9 cellular contexts compared by ENCODE assay signal in the genomic region with DNA sequence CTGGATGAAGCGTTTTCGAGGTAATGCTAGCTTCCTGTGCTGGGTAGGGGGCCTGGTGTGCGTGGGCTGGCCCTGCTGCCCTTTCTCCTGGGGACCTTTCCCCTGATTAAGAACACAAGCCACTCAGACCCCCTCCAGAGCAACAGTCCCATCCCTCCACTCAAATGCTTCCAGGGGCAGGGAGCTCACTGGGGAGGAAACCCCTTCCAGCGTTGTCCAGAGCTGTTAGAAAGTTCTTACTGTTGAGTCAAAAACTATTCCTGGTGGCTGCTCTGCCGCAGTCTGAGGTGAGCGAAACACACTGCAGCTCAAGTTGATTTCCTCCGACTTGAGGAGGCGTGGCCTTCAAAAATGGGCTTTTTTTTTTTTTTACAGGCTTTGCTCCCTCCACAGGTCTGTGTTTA. TPM values are rescaled to one million over a fixed set of nuclear protein-coding genes. Genes with fewer than 3 reads are reported as not detected.
DNase-seq lines count a peak whose midpoint lies in the region; ATAC-seq and TF ChIP-seq lines count a peak whose summit lies in the region.
"Had no signal": no experiment of that assay in that cellular context is flagged by ENCODE, and none has a peak within 500 bp of the region (broad histone marks: within the 10 kb centered on the region; RNA-seq: fewer than 3 reads in every experiment).

No MANE protein-coding gene starts in this region.

- H3K36me3 ChIP-seq in gastrocnemius medialis (no peaks in the 10 kb centered on the region), PC-9 (ENCODE audit: low read depth) (no peaks in the 10 kb centered on the region)

- peak; percentile 26 for ATAC-seq in CD4-positive, alpha-beta T cell (ENCODE audit: poor library complexity)
- peak in 1 of 2 donors; percentile 32 for ATAC-seq in gastrocnemius medialis
- no peak for ATAC-seq in left colon

- DNase-seq in CD4-positive, alpha-beta T cell, result peak in 7 of 10 experiments; percentile 16 to 57 (median 43)
- peak; percentile 30 to 34 for DNase-seq in activated CD4-positive, alpha-beta T cell treated with anti-CD3 and anti-CD28 coated beads for 4 hours
- DNase-seq in caudate nucleus (lab: John Stamatoyannopoulos, UW) (no peak), gastrocnemius medialis (no peak), GM20000 (ENCODE audit: low spot score) (no peak), PC-9 (no peak), left colon (no peak), glomerular visceral epithelial cell (ENCODE audit: extremely low spot score) (no peak)
- DNase-seq: NCI-H1105 treated with DMSO at 0.1 percent for 48 hours had no signal

- H3F3A ChIP-seq in PC-9 (ENCODE audit: insufficient read depth, low read depth), result peaks cover 25% of the 10 kb centered on the region

- H3K4me2 ChIP-seq in PC-9, result no peak overlapping the region

- POLR2A ChIA-PET in CD4-positive, alpha-beta T cell (lab: Charles Lee), result interaction anchor here (0.7 to 10.1 kb wide), 18 partner anchors 8 to 406 kb away, joined by 3 to 193 read pairs (median 4); a partner anchor contains a TSS
- POLR2A ChIA-PET in PC-9 (lab: Charles Lee; ENCODE audit: unreplicated experiment), result no interaction called here

- no peaks in the 10 kb centered on the region for H3K9me3 ChIP-seq in CD4-positive, alpha-beta T cell (ENCODE audit: control insufficient read depth, low read length)
- H3K9me3 ChIP-seq in gastrocnemius medialis, result no peaks in the 10 kb centered on the region
- no peaks in the 10 kb centered on the region for H3K9me3 ChIP-seq in PC-9 (ENCODE audit: insufficient read depth, low read depth)

- H3K27ac ChIP-seq in CD4-positive, alpha-beta T cell (ENCODE audit: low read depth, low read length), result peak overlapping the region; percentile 86
- H3K27ac ChIP-seq in caudate nucleus (ENCODE audit: low read depth, low read length), result peak overlapping the region; percentile 97
- peak overlapping the region; percentile 86 to 92 (median 88) for H3K27ac ChIP-seq in gastrocnemius medialis
- H3K27ac ChIP-seq in PC-9, result no peak overlapping the region

- CTCF ChIA-PET in CD4-positive, alpha-beta T cell (lab: Charles Lee), result interaction anchor here (0.9 to 1.9 kb wide), 3 partner anchors 15 to 61 kb away, joined by 3 to 5 read pairs (median 5); no protein-coding TSS in a partner anchor
- CTCF ChIA-PET in PC-9 (lab: Charles Lee), result no interaction called here

- in situ Hi-C loops in gastrocnemius medialis (cut with MboI; ENCODE audit: low sequenced_read_pairs in 4 of 4), result no loop called here

- no peaks in the 10 kb centered on the region for H3K27me3 ChIP-seq in CD4-positive, alpha-beta T cell (ENCODE audit: control insufficient read depth, insufficient read depth, low read length)
- H3K27me3 ChIP-seq in gastrocnemius medialis, result no peaks in the 10 kb centered on the region
- H3K27me3 ChIP-seq in PC-9 (ENCODE audit: insufficient read depth, low read depth), result no peaks in the 10 kb centered on the region

- TF ChIP-seq CTCF in CD4-positive, alpha-beta T cell (IDR thresholded peaks at IDR 0.05), result no peak
- TF ChIP-seq CTCF in gastrocnemius medialis (IDR thresholded peaks at IDR 0.05 in 4 of 5, conservative IDR thresholded peaks at IDR 0.05 in 1 of 5) (no peak), GM20000 (IDR thresholded peaks at IDR 0.05; ENCODE audit: extremely low read depth, missing control alignments) (no peak), PC-9 (conservative IDR thresholded peaks at IDR 0.05) (no peak)

- no peaks in the 10 kb centered on the region for H3K79me2 ChIP-seq in PC-9 (ENCODE audit: low read depth)

- no peaks in the 10 kb centered on the region for H3K27me3 Mint-ChIP-seq in CD4-positive, alpha-beta T cell

- peaks cover 89% of the 10 kb centered on the region for H3K4me1 Mint-ChIP-seq in CD4-positive, alpha-beta T cell (ENCODE audit: low read depth)

- H3K9me2 ChIP-seq in PC-9 (ENCODE audit: insufficient read depth), result no peaks in the 10 kb centered on the region

- H3K36me3 Mint-ChIP-seq in CD4-positive, alpha-beta T cell (ENCODE audit: low read depth), result peaks cover 86% of the 10 kb centered on the region

- TF ChIP-seq POLR2A in gastrocnemius medialis (IDR thresholded peaks at IDR 0.05), result no peak

- H3K27ac Mint-ChIP-seq in CD4-positive, alpha-beta T cell, result peak overlapping the region; percentile 87

- no peak overlapping the region for H3K4me3 ChIP-seq in gastrocnemius medialis
- no peak overlapping the region for H3K4me3 ChIP-seq in PC-9

- BruUV-seq in PC-9 (replicated peaks; lab: Mats Ljungman, UMichigan), result no TSS peak

- H2AFZ ChIP-seq in PC-9, result no peak overlapping the region

- no peaks in the 10 kb centered on the region for H4K20me1 ChIP-seq in PC-9 (ENCODE audit: insufficient read depth)

- peak overlapping the region; percentile 99 for H3K4me3 Mint-ChIP-seq in CD4-positive, alpha-beta T cell

- no peaks in the 10 kb centered on the region for H3K9me3 Mint-ChIP-seq in CD4-positive, alpha-beta T cell

- intact Hi-C loops in CD4-positive, alpha-beta T cell (cut with DNase I, micrococcal nuclease), result loop anchor here in 1 of 2 experiments (10.0 kb wide), 1 partner anchor 60 kb away; no protein-coding TSS in a partner anchor
- intact Hi-C loops in gastrocnemius medialis (cut with DNase I; ENCODE audit: low total_unique reads), result loop anchor here (2.0 to 5.0 kb wide), 2 partner anchors 20 to 132 kb away; no protein-coding TSS in a partner anchor
- intact Hi-C loops in PC-9 (cut with micrococcal nuclease; ENCODE audit: unreplicated experiment), result loop anchor here (5.0 kb wide), 2 partner anchors 33 to 142 kb away; no protein-coding TSS in a partner anchor
- intact Hi-C loops in left colon (cut with DNase I, micrococcal nuclease), result no loop called here

- H3K4me1 ChIP-seq in gastrocnemius medialis (peaks cover 44 to 55% of the 10 kb centered on the region in 2 donors), PC-9 (replicated peaks; ENCODE audit: insufficient read depth) (peaks cover 52% of the 10 kb centered on the region)

RNA-seq across cellular contexts. Expression of a gene that starts 21.8 kb away (rescaled TPM):
- 10 to 100 TPM; 70.5 to 73.5 TPM for total RNA-seq in CD4-positive, alpha-beta T cell
- total RNA-seq in gastrocnemius medialis, result 10 to 100 TPM in 3 of 4 donors, 1 to 10 TPM in 1; 10.0 to 17.9 (median 14.2) TPM
- 24.7 and 29.2 TPM in 2 replicates for total RNA-seq in PC-9 (2021)
- total RNA-seq in left colon, result 10 to 100 TPM; 37.7 to 40.2 TPM

RNA-seq across cellular contexts. Expression of a gene that starts 51.4 kb away (rescaled TPM):
- total RNA-seq in CD4-positive, alpha-beta T cell, result 10 to 100 TPM; 44.4 to 46.9 TPM
- total RNA-seq in gastrocnemius medialis (1 to 10 TPM; 2.0 to 4.4 (median 2.5) TPM), PC-9 (2021) (0.41 and 0.48 TPM in 2 replicates), left colon (1 to 10 TPM; 1.7 to 6.0 TPM)

Comparison
In these comparisons a context has a peak if more than half of its experiments do, and no peak if none do; other contexts are left out.
1. DNase-seq: peak in CD4-positive, alpha-beta T cell (7 of 10) and activated CD4-positive, alpha-beta T cell treated with anti-CD3 and anti-CD28 coated beads for 4 hours (2 of 2); none in caudate nucleus (0 of 61), gastrocnemius medialis (0 of 2), GM20000 (single experiment), PC-9 (0 of 2), left colon (0 of 2) and glomerular visceral epithelial cell (single experiment).
2. RNA of a gene that starts 51.4 kb away (total RNA-seq): 44.4 to 46.9 TPM in CD4-positive, alpha-beta T cell; 1.7 to 6.0 TPM in left colon, 2.0 to 4.4 TPM in gastrocnemius medialis and 0.41 to 0.48 TPM in PC-9; every median in the first group is over 4 times any median in the second.
3. intact Hi-C loops: an anchor here in gastrocnemius medialis (2.0 to 5.0 kb wide) and PC-9 (5.0 kb wide); none called in left colon.